Comparison of ENCODE assay signal across 8 cellular contexts in the genomic region with DNA sequence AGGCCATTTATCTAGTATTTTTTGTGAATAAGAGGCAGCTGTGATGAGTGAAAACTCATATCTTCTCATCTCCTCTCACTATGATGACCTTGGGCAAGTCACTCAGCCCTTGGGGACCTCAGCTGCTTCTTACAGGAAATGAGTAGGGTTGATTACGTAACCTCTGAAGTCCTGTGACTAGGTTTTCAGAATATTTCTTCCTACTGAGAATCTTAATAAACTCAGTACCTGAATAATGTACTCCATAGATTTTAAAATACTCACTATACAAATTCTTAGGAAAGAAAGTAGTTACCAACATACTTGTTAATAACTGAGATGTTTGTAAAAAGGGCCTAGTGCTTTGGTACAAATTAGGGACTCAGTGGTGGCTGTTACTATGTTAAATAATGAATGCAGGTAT.
DNase-seq lines count a peak whose midpoint lies in the region; ATAC-seq and TF ChIP-seq lines count a peak whose summit lies in the region.

No MANE protein-coding gene starts in this region.

- DNase-seq in AG10803 (ENCODE audit: low read depth): peak; percentile 83
- DNase-seq in SK-N-MC (ENCODE audit: low read depth, low spot score): peak; percentile 77
- peak; percentile 51 for DNase-seq in epithelial cell of proximal tubule (ENCODE audit: low read depth)
- no peak for DNase-seq in sciatic nerve (ENCODE audit: low spot score)
- no peak for DNase-seq in G401 (ENCODE audit: low spot score)
- no peak for DNase-seq in superior temporal gyrus (ENCODE audit: extremely low spot score)

- no peaks in the 10 kb centered on the region for H3K9me3 ChIP-seq in SK-N-MC (ENCODE audit: low read depth, low read length)

- no peak for TF ChIP-seq CTCF in AG10803 (conservative IDR thresholded peaks at IDR 0.05; ENCODE audit: low read length)
- TF ChIP-seq CTCF in epithelial cell of proximal tubule (conservative IDR thresholded peaks at IDR 0.05; ENCODE audit: low read depth, low read length): no peak

- intact Hi-C loops in sciatic nerve (cut with DNase I): no loop called here

- H3K4me3 ChIP-seq in AG10803 (ENCODE audit: low read length) (no peak overlapping the region), SK-N-MC (no peak overlapping the region), epithelial cell of proximal tubule (ENCODE audit: low read depth, low read length) (no peak overlapping the region)

- in situ Hi-C loops in G401 (cut with HindIII; ENCODE audit: low sequenced_read_pairs): no loop called here

- ATAC-seq in GM18873 (IDR thresholded peaks at IDR 0.05; ENCODE audit: low FRiP score, unreplicated experiment): peak; percentile 51
- ATAC-seq in HG03159 (IDR thresholded peaks at IDR 0.05; ENCODE audit: unreplicated experiment): peak; percentile 72
- peak; percentile 89 for ATAC-seq in sciatic nerve

- peaks cover 23% of the 10 kb centered on the region for H3K36me3 ChIP-seq in SK-N-MC (ENCODE audit: insufficient read depth, low read length)

- H3K9ac ChIP-seq in SK-N-MC (ENCODE audit: insufficient read length): no peak overlapping the region

- peak overlapping the region; percentile 79 for H3K27ac ChIP-seq in SK-N-MC

Comparison
In these comparisons a context has a peak if more than half of its experiments do, and no peak if none do; other contexts are left out.
1. DNase-seq: peak in AG10803 (single experiment), SK-N-MC (single experiment) and epithelial cell of proximal tubule (single experiment); none in sciatic nerve (single experiment), G401 (single experiment) and superior temporal gyrus (single experiment).
2. Peak in every context shown above with its lines, with median percentiles within 50 percentile points of each other: ATAC-seq.